Comparison of ENCODE assay signal across 1 cellular context in genomic region chr1:114154146-114154962, GRCh38.
TF ChIP-seq lines count a peak whose summit lies in the region.

No MANE protein-coding gene starts in this region.

TF ChIP-seq in WTC11, 78 proteins besides CTCF, POLR2A, EP300 and RAD21 (continued from another document):
- TF ChIP-seq NR1H2 (CRISPR knock-in tag; IDR thresholded peaks at IDR 0.05) (no peak), ZSCAN18 (CRISPR knock-in tag; IDR thresholded peaks at IDR 0.05) (no peak), SOX15 (CRISPR knock-in tag; IDR thresholded peaks at IDR 0.05) (no peak), AFF4 (CRISPR knock-in tag; IDR thresholded peaks at IDR 0.05; ENCODE audit: borderline replicate concordance) (no peak)
